In genomic region chr7:26642416-26642815, GRCh38 we compare ENCODE assay signal across 23 cellular contexts.
"Had no signal": no experiment of that assay in that cellular context is flagged by ENCODE, and none has a peak within 500 bp of the region (broad histone marks: within the 10 kb centered on the region; RNA-seq: fewer than 3 reads in every experiment).

No MANE protein-coding gene starts in this region.

- DNase-seq: cortex of kidney; effector CD4-positive, alpha-beta T cell; foreskin fibroblast; gastrocnemius medialis; head of caudate nucleus; mesenchymal stem cell; mucosa of descending colon; naive B cell; right lobe of liver; small intestine; stimulated activated CD4-positive, alpha-beta T cell treated with anti-CD3 and anti-CD28 coated beads, Interleukin-15, amount 100 ng/mL, for 24 hours; stimulated activated CD4-positive, alpha-beta T cell treated with anti-CD3 and anti-CD28 coated beads, Interleukin-2, amount 100 ng/mL, for 48 hours; stimulated activated naive B cell treated with anti-CD40 and anti-IgM and Interleukin-4, amounts not matched to agents 10 μg/mL and 1 μg/mL and 100 μg/mL, for 72 hours had no signal

- H3K4me3 ChIP-seq: gastrocnemius medialis, lung, mucosa of descending colon, right lobe of liver, thoracic aorta, tibial nerve had no signal

- H3K9me3 ChIP-seq: gastrocnemius medialis, mucosa of descending colon, right lobe of liver, thoracic aorta, tibial nerve had no signal

- H2AFZ ChIP-seq: parathyroid adenoma had no signal

- H3K4me3 Mint-ChIP-seq: mesothelial cell of epicardium; naive B cell; natural killer cell treated with Interleukin-12 subunit alpha and Interleukin-12 subunit beta and Interleukin-15 and Interleukin-18, amount 100 ng/mL, for 72 hours; neural crest cell; stimulated activated naive B cell treated with anti-CD40 and anti-IgM and Interleukin-4, amounts not matched to agents 10 μg/mL and 1 μg/mL and 100 μg/mL, for 72 hours; stimulated activated naive CD8-positive, alpha-beta T cell treated with anti-CD3 and anti-CD28 coated beads, Interleukin-15, Interleukin-2, amounts not matched to agents 100 ng/mL and 50 ng/mL, for 24 hours had no signal

- H3K4me1 Mint-ChIP-seq: naive B cell, neural crest cell had no signal

- H3K36me3 ChIP-seq: gastrocnemius medialis, right lobe of liver, thoracic aorta, tibial nerve had no signal

- ATAC-seq: gastrocnemius medialis; mucosa of descending colon; right lobe of liver; stimulated activated naive B cell treated with anti-CD40 and anti-IgM and Interleukin-4, amounts not matched to agents 10 μg/mL and 1 μg/mL and 100 μg/mL, for 72 hours had no signal

- H3K36me3 Mint-ChIP-seq: mesothelial cell of epicardium; naive B cell; natural killer cell treated with Interleukin-12 subunit alpha and Interleukin-12 subunit beta and Interleukin-15 and Interleukin-18, amount 100 ng/mL, for 72 hours had no signal

- H3K9ac ChIP-seq: parathyroid adenoma had no signal

- FAIRE-seq: keratinocyte, small intestine had no signal

- H3K27me3 ChIP-seq: gastrocnemius medialis, right lobe of liver, tibial nerve had no signal

- H3K4me1 ChIP-seq: gastrocnemius medialis, parathyroid adenoma, right lobe of liver, tibial nerve had no signal

- H3K79me2 ChIP-seq: parathyroid adenoma had no signal

- H3K27me3 Mint-ChIP-seq: naive B cell; natural killer cell treated with Interleukin-12 subunit alpha and Interleukin-12 subunit beta and Interleukin-15 and Interleukin-18, amount 100 ng/mL, for 72 hours; progenitor cell of endocrine pancreas; stimulated activated naive B cell treated with anti-CD40 and anti-IgM and Interleukin-4, amounts not matched to agents 10 μg/mL and 1 μg/mL and 100 μg/mL, for 72 hours; stimulated activated naive CD8-positive, alpha-beta T cell treated with anti-CD3 and anti-CD28 coated beads, Interleukin-15, Interleukin-2, amounts not matched to agents 100 ng/mL and 50 ng/mL, for 24 hours had no signal

- H3K9me3 Mint-ChIP-seq: mesothelial cell of epicardium; naive B cell; natural killer cell treated with Interleukin-12 subunit alpha and Interleukin-12 subunit beta and Interleukin-15 and Interleukin-18, amount 100 ng/mL, for 72 hours; neural crest cell; stimulated activated naive B cell treated with anti-CD40 and anti-IgM and Interleukin-4, amounts not matched to agents 10 μg/mL and 1 μg/mL and 100 μg/mL, for 72 hours; stimulated activated naive CD8-positive, alpha-beta T cell treated with anti-CD3 and anti-CD28 coated beads, Interleukin-15, Interleukin-2, amounts not matched to agents 100 ng/mL and 50 ng/mL, for 24 hours had no signal

- H3K27ac ChIP-seq: gastrocnemius medialis, parathyroid adenoma, right lobe of liver, thoracic aorta, tibial nerve had no signal
